In the genomic region with DNA sequence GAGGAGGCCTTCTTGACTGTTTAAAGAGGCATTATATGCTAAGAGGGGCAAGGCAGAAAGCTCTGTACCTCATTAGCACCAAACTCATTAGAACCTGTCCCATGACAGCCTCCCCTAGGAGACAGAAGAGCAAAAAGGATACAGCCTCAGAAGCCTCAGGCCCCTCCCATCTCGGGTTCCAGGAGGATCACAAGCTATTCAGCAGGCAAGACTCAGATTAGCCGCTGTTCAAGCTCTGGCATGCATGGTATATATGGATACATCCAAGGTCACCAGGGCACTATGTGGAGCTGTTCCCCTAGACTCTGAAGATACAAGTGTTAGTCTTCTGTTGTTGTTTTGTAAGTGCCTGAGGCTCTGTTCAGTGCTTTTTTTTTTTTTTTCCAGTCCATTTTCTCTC, we compare ENCODE assay signal across 28 cellular contexts. TPM values are rescaled to one million over a fixed set of nuclear protein-coding genes. Genes with fewer than 3 reads are reported as not detected.
DNase-seq lines count a peak whose midpoint lies in the region; ATAC-seq, FAIRE-seq and TF ChIP-seq lines count a peak whose summit lies in the region.
"Had no signal": no experiment of that assay in that cellular context is flagged by ENCODE, and none has a peak within 500 bp of the region (broad histone marks: within the 10 kb centered on the region; RNA-seq: fewer than 3 reads in every experiment).

No MANE protein-coding gene starts in this region.

- no peak overlapping the region for H4K5ac ChIP-seq in H9 (ENCODE audit: insufficient read length, low read depth, low read length)

- no peak overlapping the region for H2BK120ac ChIP-seq in H9 (ENCODE audit: low read depth, low read length, poor library complexity, severe bottlenecking)

- no peak overlapping the region for H3K18ac ChIP-seq in H9 (ENCODE audit: insufficient read length, low read depth, low read length)

- H3K27ac ChIP-seq in A549, result peak overlapping the region; percentile 19 to 75; a peak in 4 of 6 replicates
- no peak overlapping the region for H3K27ac ChIP-seq in H9 (ENCODE audit: insufficient read length, low read depth, low read length)
- H3K27ac ChIP-seq in ovary, result no peak overlapping the region
- H3K27ac ChIP-seq: esophagus muscularis mucosa, right lobe of liver, tibial nerve had no signal

- H2BK12ac ChIP-seq in H9 (ENCODE audit: insufficient read length, low read depth, low read length), result no peak overlapping the region

- H3T11ph ChIP-seq in H9 (ENCODE audit: low read length), result no peak overlapping the region

- H3K23ac ChIP-seq in H9 (ENCODE audit: insufficient read length, low read depth, low read length), result no peak overlapping the region

- no peak overlapping the region for H2AFZ ChIP-seq in H9 (ENCODE audit: low read length)

- no peaks in the 10 kb centered on the region for H3K9me3 ChIP-seq in A549
- H3K9me3 ChIP-seq in H9 (ENCODE audit: control insufficient read depth, low read depth, low read length), result no peaks in the 10 kb centered on the region
- no peaks in the 10 kb centered on the region for H3K9me3 ChIP-seq in ovary
- H3K9me3 ChIP-seq: esophagus muscularis mucosa, right lobe of liver had no signal

- no peak for DNase-seq in A549 (ENCODE audit: low read depth in 1 of 2, low spot score in 1 of 2)
- DNase-seq in H9, result peak; percentile 34
- DNase-seq in iPS-NIHi7 (ENCODE audit: extremely low spot score), result peak; percentile 28
- DNase-seq in globus pallidus (ENCODE audit: low spot score), result no peak
- DNase-seq in ovary, result no peak
- no peak for DNase-seq in C1 segment of cervical spinal cord (lab: John Stamatoyannopoulos, UW)
- DNase-seq: activated CD4-positive, alpha-beta T cell treated with anti-CD3 and anti-CD28 coated beads, Interleukin-2, amount 50 U/mL, for 48 hours; activated naive CD4-positive, alpha-beta T cell; activated T-cell treated with anti-CD3 and anti-CD28 coated beads, Interleukin-2, amount 50 U/mL, for 72 hours; mesenchymal stem cell; NCI-H1694; NCI-H2171; NCI-H510A; right lobe of liver; RPMI8226; stimulated activated CD4-positive, alpha-beta T cell treated with anti-CD3 and anti-CD28 coated beads, Interleukin-2, amount 100 ng/mL, for 48 hours; T-helper 17 cell had no signal

- no peak overlapping the region for H2BK20ac ChIP-seq in H9 (ENCODE audit: low read depth, low read length, poor library complexity, severe bottlenecking)

- no peak for TF ChIP-seq EP300 in A549 (IDR thresholded peaks at IDR 0.05)
- TF ChIP-seq EP300 in ovary (IDR thresholded peaks at IDR 0.05), result no peak

- peak in 1 of 2 experiments; percentile 78; a peak in 3 of 6 replicates for ATAC-seq in A549
- no peak for ATAC-seq in activated T-helper 17 cell treated with anti-CD3 and anti-CD28 coated beads, Interleukin-2, amount 50 U/mL, for 72 hours (replicated peaks)
- no peak for ATAC-seq in GM18511 (IDR thresholded peaks at IDR 0.05; ENCODE audit: unreplicated experiment)
- ATAC-seq: activated CD4-positive, CD25-positive, alpha-beta regulatory T cell treated with anti-CD3 and anti-CD28 coated beads, Interleukin-2, amount 50 U/mL, for 24 hours; activated T-cell treated with anti-CD3 and anti-CD28 coated beads, Interleukin-2, amount 50 U/mL, for 72 hours; right lobe of liver; SK-N-SH treated with all-trans-retinoic acid at 6 μM for 48 hours; T-helper 17 cell had no signal

- H3K27me3 ChIP-seq in H9 (ENCODE audit: insufficient read depth, low read length) (no peaks in the 10 kb centered on the region), ovary (no peaks in the 10 kb centered on the region)
- H3K27me3 ChIP-seq: esophagus muscularis mucosa, right lobe of liver, tibial nerve had no signal

- no peak overlapping the region for H4K8ac ChIP-seq in H9 (replicated peaks; ENCODE audit: insufficient read length, low read depth, low read length)

- H4K20me1 ChIP-seq in H9 (ENCODE audit: control insufficient read depth, insufficient read depth, insufficient read length), result no peaks in the 10 kb centered on the region

- no peak overlapping the region for H3K9ac ChIP-seq in H9 (ENCODE audit: extremely low read depth, insufficient read length, low read length)

- no peaks in the 10 kb centered on the region for H3K36me3 ChIP-seq in ovary

- H3K14ac ChIP-seq in H9 (ENCODE audit: insufficient read depth, low read length), result no peak overlapping the region

- no peak for FAIRE-seq in A549 (lab: Jason Lieb, UNC)
- FAIRE-seq: frontal cortex had no signal

- H3K4me1 Mint-ChIP-seq in H9, result peaks cover 6 to 8% of the 10 kb centered on the region in 2 experiments; a peak in 3 of 4 replicates
- H3K4me1 Mint-ChIP-seq in activated T-helper 17 cell treated with anti-CD3 and anti-CD28 coated beads, Interleukin-2, amount 50 U/mL, for 72 hours, result peaks cover 5% of the 10 kb centered on the region

- H2BK5ac ChIP-seq in H9 (ENCODE audit: insufficient read length, low read length), result no peak overlapping the region

- H3K4me3 ChIP-seq in A549 (no peak overlapping the region), ovary (no peak overlapping the region)
- H3K4me3 ChIP-seq: esophagus muscularis mucosa, right lobe of liver, tibial nerve had no signal

- WGBS in A549 (ENCODE audit: missing lambda C conversion rate), result 41% methylated on average over 2 of the region's 2 CpGs
- no CpG with 5 or more reads among the region's 2 CpGs for WGBS in H9 (ENCODE audit: extremely low coverage, insufficient read length, low lambda C conversion rate)
- 84 to 87% (median 85%) methylated on average over 2 of the region's 2 CpGs for WGBS in ovary, 3 donors

- POLR2A ChIA-PET in A549 (lab: Yijun Ruan, JAX), result interaction anchor here (1.5 kb wide), 1 partner anchor 15 kb away, joined by 3 read pairs; no protein-coding TSS in a partner anchor

- no peak overlapping the region for H3K56ac ChIP-seq in H9 (ENCODE audit: insufficient read length, low read depth, low read length)

- H3K4me1 ChIP-seq in A549 (peaks cover 74% of the 10 kb centered on the region), H9 (ENCODE audit: insufficient read depth, low read length) (no peaks in the 10 kb centered on the region), ovary (ENCODE audit: insufficient read depth) (no peaks in the 10 kb centered on the region)

- H3K79me2 ChIP-seq in H9 (ENCODE audit: insufficient read depth, low read length), result peaks cover 2% of the 10 kb centered on the region; the same call in 1 of the 2 replicates

- H3K4me2 ChIP-seq in A549, result no peak overlapping the region
- H3K4me2 ChIP-seq in H9 (ENCODE audit: insufficient read depth, insufficient read length, low read length), result no peak overlapping the region

- TF ChIP-seq POLR2A in A549 (IDR thresholded peaks at IDR 0.05; ENCODE audit: low read length), result no peak
- TF ChIP-seq POLR2A in ovary (IDR thresholded peaks at IDR 0.05), result no peak

- H2AK5ac ChIP-seq in H9 (ENCODE audit: insufficient read length, low read length), result no peak overlapping the region

- H3K36me3 Mint-ChIP-seq in H9 (ENCODE audit: insufficient read depth in 1 of 3, low read depth in 3 of 3), result peaks cover 13 to 69% (median 48%) of the 10 kb centered on the region in 3 experiments; a peak in 6 of 7 replicates
- H3K36me3 Mint-ChIP-seq in activated T-helper 17 cell treated with anti-CD3 and anti-CD28 coated beads, Interleukin-2, amount 50 U/mL, for 72 hours (ENCODE audit: low read depth), result peaks cover 99% of the 10 kb centered on the region

- no peak overlapping the region for H2BK15ac ChIP-seq in H9 (ENCODE audit: low read depth, low read length)

- H3K4me3 Mint-ChIP-seq in H9, result no peak overlapping the region
- no peak overlapping the region for H3K4me3 Mint-ChIP-seq in activated T-helper 17 cell treated with anti-CD3 and anti-CD28 coated beads, Interleukin-2, amount 50 U/mL, for 72 hours
- H3K4me3 Mint-ChIP-seq: activated T-cell treated with anti-CD3 and anti-CD28 coated beads, Interleukin-2, amount 50 U/mL, for 72 hours; B cell; central memory CD8-positive, alpha-beta T cell; dendritic cell treated with granulocyte-macrophage colony-stimulating factor and Interleukin-4, amounts not matched to agents 40 ng/mL and 50 ng/mL, for 4 days; neural crest cell; T-helper 17 cell had no signal

- H3K23me2 ChIP-seq in H9 (ENCODE audit: insufficient read length, low read depth, low read length, poor library complexity, severe bottlenecking), result no peaks in the 10 kb centered on the region

- H3K27ac Mint-ChIP-seq in H9, result peak overlapping the region in 1 of 3 experiments; percentile 35; a peak in 1 of 7 replicates
- peak overlapping the region; percentile 72 for H3K27ac Mint-ChIP-seq in activated T-helper 17 cell treated with anti-CD3 and anti-CD28 coated beads, Interleukin-2, amount 50 U/mL, for 72 hours
- H3K27ac Mint-ChIP-seq: activated T-cell treated with anti-CD3 and anti-CD28 coated beads, Interleukin-2, amount 50 U/mL, for 72 hours; B cell; dendritic cell treated with granulocyte-macrophage colony-stimulating factor and Interleukin-4, amounts not matched to agents 40 ng/mL and 50 ng/mL, for 4 days; T-helper 17 cell had no signal

- peaks cover 5% of the 10 kb centered on the region for H3K79me1 ChIP-seq in H9 (ENCODE audit: insufficient read depth, low read depth, low read length, poor library complexity, severe bottlenecking)

- no peak overlapping the region for H4K91ac ChIP-seq in H9 (ENCODE audit: insufficient read length, low read depth, low read length)

- no peak overlapping the region for H3K4ac ChIP-seq in H9 (ENCODE audit: low read depth, low read length)

- TF ChIP-seq RAD21 in A549 (conservative IDR thresholded peaks at IDR 0.05 in 1 of 2, IDR thresholded peaks at IDR 0.05 in 1 of 2), result no peak

- CTCF ChIA-PET in A549 (lab: Yijun Ruan, JAX), result interaction anchor here (1.6 kb wide), 1 partner anchor 126 kb away, joined by 4 read pairs; no protein-coding TSS in a partner anchor

- H3K9me3 Mint-ChIP-seq in H9, result no peaks in the 10 kb centered on the region
- H3K9me3 Mint-ChIP-seq in activated T-helper 17 cell treated with anti-CD3 and anti-CD28 coated beads, Interleukin-2, amount 50 U/mL, for 72 hours, result no peaks in the 10 kb centered on the region
- H3K9me3 Mint-ChIP-seq: activated T-cell treated with anti-CD3 and anti-CD28 coated beads, Interleukin-2, amount 50 U/mL, for 72 hours; central memory CD8-positive, alpha-beta T cell; dendritic cell treated with granulocyte-macrophage colony-stimulating factor and Interleukin-4, amounts not matched to agents 40 ng/mL and 50 ng/mL, for 4 days; neural crest cell had no signal

- TF ChIP-seq CTCF in A549 (IDR thresholded peaks at IDR 0.05) (no peak), H9 (conservative IDR thresholded peaks at IDR 0.05) (no peak), ovary (IDR thresholded peaks at IDR 0.05) (no peak)

- intact Hi-C loops in ovary (cut with DNase I), result no loop called here

- H3K27me3 Mint-ChIP-seq in H9 (ENCODE audit: low read depth), result no peaks in the 10 kb centered on the region
- no peaks in the 10 kb centered on the region for H3K27me3 Mint-ChIP-seq in activated T-helper 17 cell treated with anti-CD3 and anti-CD28 coated beads, Interleukin-2, amount 50 U/mL, for 72 hours
- H3K27me3 Mint-ChIP-seq: B cell; central memory CD8-positive, alpha-beta T cell; dendritic cell treated with granulocyte-macrophage colony-stimulating factor and Interleukin-4, amounts not matched to agents 40 ng/mL and 50 ng/mL, for 4 days; T-helper 17 cell had no signal

RNA-seq across cellular contexts. Expression of a gene that starts 32.1 kb away (rescaled TPM):
- polyA plus RNA-seq in A549 (2011; rRNA removed), result 281 and 378 TPM in 2 replicates
- 103 and 107 TPM in 2 replicates for polyA plus RNA-seq in A549 (2012; cell fraction: cytosol; rRNA removed)
- 24.1 and 54.9 TPM in 2 replicates for polyA plus RNA-seq in A549 (2012; cell fraction: nucleus; rRNA removed)
- 126 to 142 TPM (median 129 TPM) in 3 replicates for polyA plus RNA-seq in A549 (2017; fragmentation: RNase III; extraction: RNeasy Plus Mini Kit Qiagen cat#74134 plus additional on column Dnase treatment)
- 298 and 349 TPM in 2 replicates for polyA minus RNA-seq in A549 (2011; rRNA and poly(A)+ RNA removed)
- 210 and 214 TPM in 2 replicates for total RNA-seq in H9 (2021)
- 10 to 100 TPM; 55.8 to 89.1 TPM for total RNA-seq in activated T-helper 17 cell treated with anti-CD3 and anti-CD28 coated beads, Interleukin-2, amount 50 U/mL, for 72 hours
- total RNA-seq in ovary, result 100 to 1,000 TPM; 164 to 241 (median 183) TPM
- 100 to 1,000 TPM in 1 of 2 donors, 10 to 100 TPM in 1; 77.4 to 158 TPM for polyA plus RNA-seq in ovary

Comparison
In these comparisons a context has a peak if more than half of its experiments do, and no peak if none do; other contexts are left out.
1. DNase-seq: peak in H9 (single experiment) and iPS-NIHi7 (single experiment); none in A549 (0 of 2), globus pallidus (single experiment), ovary (0 of 5) and C1 segment of cervical spinal cord (0 of 14).
2. H3K27ac ChIP-seq: peak in A549 (2 of 2); none in H9 (single experiment) and ovary (0 of 2).